In the genomic region with DNA sequence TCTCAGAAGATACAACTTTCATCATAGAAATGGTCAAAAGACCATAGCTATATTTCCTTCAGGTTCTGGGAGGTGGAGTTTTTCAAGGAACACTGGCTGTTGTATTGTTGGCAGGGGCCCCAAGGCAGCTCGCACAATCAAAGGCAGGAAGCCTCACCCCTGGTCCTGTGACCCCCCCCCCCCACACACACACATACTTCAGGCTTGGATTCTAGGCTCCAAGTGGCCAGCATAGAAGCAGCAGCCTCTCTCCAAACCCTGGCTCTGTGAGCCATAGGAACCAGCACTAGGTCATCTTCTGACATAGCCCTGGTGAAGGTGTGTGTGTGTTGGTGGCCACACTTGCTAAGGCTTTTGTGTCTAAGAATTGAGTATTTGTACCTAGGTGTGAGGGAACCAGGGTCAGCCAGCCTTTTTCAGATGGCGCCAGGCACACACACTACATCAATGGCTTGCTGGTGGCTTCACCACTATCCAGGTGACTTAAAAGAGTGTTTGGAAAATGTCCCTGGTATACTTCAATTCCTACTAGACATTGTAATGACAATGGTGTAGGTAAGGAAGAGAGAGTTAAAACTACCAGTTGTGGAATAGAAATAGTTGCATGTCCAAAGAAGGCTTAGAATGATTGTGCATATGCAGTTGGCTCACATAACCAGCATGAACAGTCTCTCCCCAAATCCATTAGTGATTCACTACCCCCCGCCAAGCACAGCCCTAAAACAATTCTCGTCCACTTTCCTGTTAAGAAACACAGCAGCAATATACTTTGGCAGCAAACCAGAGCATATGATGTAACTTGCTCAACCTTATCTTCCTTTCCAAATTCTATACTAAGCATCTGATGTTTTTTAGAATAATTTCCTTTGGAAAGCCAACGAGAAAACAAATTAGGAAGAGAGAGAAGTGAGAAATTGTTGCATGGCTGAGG, we compare ENCODE assay signal across 10 cellular contexts.
DNase-seq lines count a peak whose midpoint lies in the region; ATAC-seq and TF ChIP-seq lines count a peak whose summit lies in the region.
"Had no signal": no experiment of that assay in that cellular context is flagged by ENCODE, and none has a peak within 500 bp of the region (broad histone marks: within the 10 kb centered on the region; RNA-seq: fewer than 3 reads in every experiment).

No MANE protein-coding gene starts in this region.

- H3K27ac ChIP-seq in right lobe of liver = peak overlapping the region; percentile 10 to 63 (median 32)
- H3K27ac ChIP-seq: foreskin keratinocyte had no signal

- peak overlapping the region; percentile 56 for H3K27ac Mint-ChIP-seq in chondrocyte (ENCODE audit: unreplicated experiment)

- in situ Hi-C loops in ACHN (cut with HindIII; ENCODE audit: low pct_ligation_motif_present, low pct_unique_long_range_greater_than_20kb, low sequenced_read_pairs) = no loop called here

- H3K9me3 Mint-ChIP-seq in chondrocyte (ENCODE audit: low read depth) = no peaks in the 10 kb centered on the region

- no peaks in the 10 kb centered on the region for H3K27me3 ChIP-seq in right lobe of liver
- H3K27me3 ChIP-seq: foreskin keratinocyte had no signal

- no peak for TF ChIP-seq POLR2A in right lobe of liver (IDR thresholded peaks at IDR 0.05)

- peak; percentile 46 to 68 (median 58) for ATAC-seq in right lobe of liver
- no peak for ATAC-seq in GM19395 (IDR thresholded peaks at IDR 0.05; ENCODE audit: unreplicated experiment)
- no peak for ATAC-seq in GM21619 (IDR thresholded peaks at IDR 0.05; ENCODE audit: unreplicated experiment)
- ATAC-seq: foreskin keratinocyte had no signal

- H3K4me1 ChIP-seq in right lobe of liver = no peaks in the 10 kb centered on the region
- H3K4me1 ChIP-seq: foreskin keratinocyte had no signal

- no peaks in the 10 kb centered on the region for H3K9me3 ChIP-seq in right lobe of liver

- peak overlapping the region; percentile 8 for H3K4me3 Mint-ChIP-seq in chondrocyte (ENCODE audit: unreplicated experiment)

- WGBS in right lobe of liver (ENCODE audit: insufficient coverage, low coverage, low lambda C conversion rate, missing lambda C conversion rate) = 51% methylated on average over 5 of the region's 5 CpGs

- DNase-seq in ACHN (peak; percentile 84), M059J (ENCODE audit: low read depth) (peak; percentile 94), chondrocyte (ENCODE audit: low spot score) (no peak), right lobe of liver (peak in 1 of 3 donors; percentile 27), SK-N-DZ (ENCODE audit: low spot score) (no peak), OCI-M2 (lab: John Stamatoyannopoulos, UW; ENCODE audit: unreplicated experiment) (no peak)
- DNase-seq: DND-41, foreskin keratinocyte had no signal

- no peaks in the 10 kb centered on the region for H3K27me3 Mint-ChIP-seq in chondrocyte (ENCODE audit: low read depth)

- H3K4me3 ChIP-seq in right lobe of liver = no peak overlapping the region

- peaks cover 0 to 39% (median 9%) of the 10 kb centered on the region in 4 donors for H3K36me3 ChIP-seq in right lobe of liver

- H3K4me1 Mint-ChIP-seq in chondrocyte (ENCODE audit: low read depth) = peaks cover 46% of the 10 kb centered on the region

- TF ChIP-seq CTCF in chondrocyte (IDR thresholded peaks at IDR 0.05) = no peak
- TF ChIP-seq CTCF in right lobe of liver (IDR thresholded peaks at IDR 0.05) = no peak

- H3K36me3 Mint-ChIP-seq in chondrocyte (ENCODE audit: low read depth) = peaks cover 24% of the 10 kb centered on the region

- intact Hi-C loops in right lobe of liver (cut with DNase I) = no loop called here

Comparison
In these comparisons a context has a peak if more than half of its experiments do, and no peak if none do; other contexts are left out.
1. DNase-seq: peak in ACHN (single experiment) and M059J (single experiment); none in chondrocyte (single experiment), SK-N-DZ (single experiment) and OCI-M2 (single experiment).
2. ATAC-seq: peak in right lobe of liver (4 of 4); none in GM19395 (single experiment) and GM21619 (single experiment).